Comparison of ENCODE assay signal across 14 cellular contexts in genomic region chr17:28849281-28849680, GRCh38. TPM values are rescaled to one million over a fixed set of nuclear protein-coding genes. Genes with fewer than 3 reads are reported as not detected.
DNase-seq lines count a peak whose midpoint lies in the region; ATAC-seq, FAIRE-seq and TF ChIP-seq lines count a peak whose summit lies in the region.
"Had no signal": no experiment of that assay in that cellular context is flagged by ENCODE, and none has a peak within 500 bp of the region (broad histone marks: within the 10 kb centered on the region; RNA-seq: fewer than 3 reads in every experiment).

No MANE protein-coding gene starts in this region.

- no peaks in the 10 kb centered on the region for H4K20me1 ChIP-seq in OCI-LY3 (ENCODE audit: insufficient read depth, low read length)
- H4K20me1 ChIP-seq in endothelial cell of umbilical vein (replicated peaks; ENCODE audit: control insufficient read depth, extremely low read depth, insufficient read depth, low read length): no peaks in the 10 kb centered on the region

- POLR2A ChIA-PET in A549 (lab: Yijun Ruan, JAX): interaction anchor here (0.6 kb wide), 1 partner anchor 121 kb away, joined by 3 read pairs; no protein-coding TSS in a partner anchor
- POLR2A ChIA-PET in endothelial cell of umbilical vein (lab: Charles Lee): no interaction called here

- CTCF ChIA-PET in A549 (lab: Yijun Ruan, JAX) (interaction anchor here (0.7 to 3.2 kb wide), 19 partner anchors 9 to 122 kb away, joined by 3 to 11 read pairs (median 4); partner anchors contain the start of genes DHRS13 and FLOT2), endothelial cell of umbilical vein (lab: Charles Lee) (interaction anchor here (0.7 to 2.9 kb wide), 33 partner anchors 10 to 268 kb away, joined by 3 to 20 read pairs (median 5); partner anchors contain the start of gene TLCD1)

- H3K4me3 ChIP-seq in A549 (no peak overlapping the region), OCI-LY3 (ENCODE audit: low read length) (no peak overlapping the region), endothelial cell of umbilical vein (replicated peaks in 1 of 3; ENCODE audit: insufficient read depth in 1 of 3, low read depth in 1 of 3, low read length in 3 of 3) (no peak overlapping the region), lower leg skin (ENCODE audit: low read depth, poor library complexity, severe bottlenecking) (no peak overlapping the region)
- H3K4me3 ChIP-seq: mucosa of descending colon, sigmoid colon, SJCRH30, upper lobe of left lung had no signal

- TF ChIP-seq CTCF in A549 (IDR thresholded peaks at IDR 0.05) (no peak), D721Med (IDR thresholded peaks at IDR 0.05; ENCODE audit: insufficient read depth, missing control alignments) (peak; percentile 11), OCI-LY3 (IDR thresholded peaks at IDR 0.05; ENCODE audit: low read depth, low read length) (peak; percentile 42), endothelial cell of umbilical vein (IDR thresholded peaks at IDR 0.05; ENCODE audit: extremely low read depth in 1 of 2, insufficient read depth in 1 of 2, low read depth in 1 of 2, low read length in 2 of 2) (no peak), lower leg skin (IDR thresholded peaks at IDR 0.05) (no peak)

- H3K4me1 ChIP-seq in A549 (0 out of 3 replicates have a peak, but pooled peaks cover 2% of the 10 kb centered on the region), OCI-LY3 (ENCODE audit: low read length) (peaks cover 3% of the 10 kb centered on the region; the same call in 1 of the 2 replicates), endothelial cell of umbilical vein (ENCODE audit: control insufficient read depth, extremely low read depth, insufficient read depth, low read length) (peaks cover 2% of the 10 kb centered on the region)
- H3K4me1 ChIP-seq: SJCRH30 had no signal

- no peaks in the 10 kb centered on the region for H3K27me3 ChIP-seq in OCI-LY3 (ENCODE audit: low read depth, low read length)
- no peaks in the 10 kb centered on the region for H3K27me3 ChIP-seq in endothelial cell of umbilical vein (ENCODE audit: control insufficient read depth in 2 of 2, insufficient read depth in 2 of 2, low read length in 2 of 2)
- H3K27me3 ChIP-seq: sigmoid colon, SJCRH30, upper lobe of left lung had no signal

- H3K9me1 ChIP-seq in endothelial cell of umbilical vein (replicated peaks; ENCODE audit: control insufficient read depth, extremely low read depth, insufficient read depth, low read length): no peaks in the 10 kb centered on the region

- H3K79me2 ChIP-seq in OCI-LY3 (ENCODE audit: low read length): no peaks in the 10 kb centered on the region; the same call in 1 of the 2 replicates
- no peaks in the 10 kb centered on the region for H3K79me2 ChIP-seq in endothelial cell of umbilical vein (ENCODE audit: control insufficient read depth, insufficient read depth, low read length)

- dilution Hi-C loops in endothelial cell of umbilical vein (cut with MboI; ENCODE audit: extremely low pct_ligation_motif_present, low sequenced_read_pairs): no loop called here

- H2AFZ ChIP-seq in OCI-LY3 (ENCODE audit: low read depth, low read length) (no peak overlapping the region), endothelial cell of umbilical vein (ENCODE audit: low read depth, low read length) (no peak overlapping the region)

- H3K4me2 ChIP-seq in A549: no peak overlapping the region
- H3K4me2 ChIP-seq in OCI-LY3 (ENCODE audit: low read length): no peak overlapping the region
- no peak overlapping the region for H3K4me2 ChIP-seq in endothelial cell of umbilical vein (ENCODE audit: insufficient read depth, low read length)

- no TSS peak for BruUV-seq in endothelial cell of umbilical vein (replicated peaks; lab: Mats Ljungman, UMichigan)

- ATAC-seq in A549 (peak; percentile 71 to 72; a peak in 5 of 6 replicates), GM21515 (IDR thresholded peaks at IDR 0.05; ENCODE audit: unreplicated experiment) (no peak)

- H3K27ac ChIP-seq in A549 (no peak overlapping the region), OCI-LY3 (ENCODE audit: low read length) (no peak overlapping the region), endothelial cell of umbilical vein (ENCODE audit: insufficient read depth, low read depth, low read length) (no peak overlapping the region)
- H3K27ac ChIP-seq: sigmoid colon, SJCRH30, upper lobe of left lung had no signal

- 0 out of 5 replicates have a peak, but pooled peaks of 1 of the 2 experiments have one; percentile 7 for TF ChIP-seq RAD21 in A549 (conservative IDR thresholded peaks at IDR 0.05 in 1 of 2, IDR thresholded peaks at IDR 0.05 in 1 of 2)

- TF ChIP-seq POLR2A in A549 (IDR thresholded peaks at IDR 0.05; ENCODE audit: low read length): no peak
- no peak for TF ChIP-seq POLR2A in endothelial cell of umbilical vein (IDR thresholded peaks at IDR 0.05; ENCODE audit: low read depth, low read length)
- TF ChIP-seq POLR2A in lower leg skin (IDR thresholded peaks at IDR 0.05): no peak

- DNase-seq in A549 (ENCODE audit: low read depth in 1 of 2, low spot score in 1 of 2): peak in 1 of 2 experiments; percentile 49
- DNase-seq in D721Med (ENCODE audit: insufficient read length, low spot score): no peak
- peak; percentile 23 for DNase-seq in endothelial cell of umbilical vein (ENCODE audit: low read depth, low spot score)
- DNase-seq in RCC 7860 (ENCODE audit: low spot score): no peak
- no peak for DNase-seq in GDM1 (lab: John Stamatoyannopoulos, UW)
- DNase-seq in lower leg skin (ENCODE audit: low spot score in 2 of 2): no peak
- DNase-seq: COR-L47, NCI-H2171, sigmoid colon had no signal

- no peak for FAIRE-seq in A549 (lab: Jason Lieb, UNC)
- no peak for FAIRE-seq in D721Med (lab: Jason Lieb, UNC)
- no peak for FAIRE-seq in endothelial cell of umbilical vein (lab: Jason Lieb, UNC)
- FAIRE-seq in RCC 7860 (lab: Jason Lieb, UNC): no peak

- H3K36me3 ChIP-seq in OCI-LY3 (replicated peaks; ENCODE audit: low read depth, low read length) (no peaks in the 10 kb centered on the region), endothelial cell of umbilical vein (ENCODE audit: control insufficient read depth in 2 of 2, extremely low read depth in 1 of 2, insufficient read depth in 2 of 2, low read length in 2 of 2) (no peaks in the 10 kb centered on the region)
- H3K36me3 ChIP-seq: sigmoid colon, SJCRH30, upper lobe of left lung had no signal

- H3K9ac ChIP-seq in OCI-LY3 (ENCODE audit: low read length) (no peak overlapping the region), endothelial cell of umbilical vein (replicated peaks; ENCODE audit: extremely low read depth, insufficient read depth, low read length) (no peak overlapping the region)

- H3K9me3 ChIP-seq in A549 (no peaks in the 10 kb centered on the region), OCI-LY3 (ENCODE audit: insufficient read depth, low read length) (no peaks in the 10 kb centered on the region), endothelial cell of umbilical vein (replicated peaks; ENCODE audit: control insufficient read depth, insufficient read depth, low read length) (no peaks in the 10 kb centered on the region)
- H3K9me3 ChIP-seq: mucosa of descending colon, sigmoid colon, SJCRH30, upper lobe of left lung had no signal

- WGBS in A549 (ENCODE audit: missing lambda C conversion rate): 66% methylated on average over 5 of the region's 5 CpGs
- WGBS in lower leg skin, 2 donors: 82 to 87% methylated on average over 5 of the region's 5 CpGs

- no peak for TF ChIP-seq EP300 in A549 (IDR thresholded peaks at IDR 0.05)

- intact Hi-C loops in endothelial cell of umbilical vein (cut with micrococcal nuclease): loop anchor here (2.0 kb wide), 1 partner anchor 54 kb away; the partner anchor contains the start of gene DHRS13
- intact Hi-C loops in lower leg skin (cut with DNase I; ENCODE audit: low total_unique reads): no loop called here

RNA-seq across cellular contexts. Expression of gene ERAL1, which starts 5.5 kb away (rescaled TPM):
- polyA plus RNA-seq in A549 (2011; rRNA removed) (88.3 and 123 TPM in 2 replicates), A549 (2017; fragmentation: RNase III; extraction: RNeasy Plus Mini Kit Qiagen cat#74134 plus additional on column Dnase treatment) (78.8 to 80.2 TPM (median 78.9 TPM) in 3 replicates), endothelial cell of umbilical vein (86.6 and 102 TPM in 2 replicates)
- polyA plus RNA-seq in A549 (2012; cell fraction: cytosol; rRNA removed): 129 and 154 TPM in 2 replicates
- polyA plus RNA-seq in A549 (2012; cell fraction: nucleus; rRNA removed): 136 and 150 TPM in 2 replicates
- polyA minus RNA-seq in A549 (2011; rRNA and poly(A)+ RNA removed): 104 and 144 TPM in 2 replicates
- total RNA-seq in endothelial cell of umbilical vein (50.3 and 58.0 TPM in 2 replicates), lower leg skin (10 to 100 TPM; 39.4 to 45.2 (median 41.6) TPM)
- 88.4 and 97.2 TPM in 2 replicates for polyA plus RNA-seq in endothelial cell of umbilical vein (2011; cell fraction: cytosol; rRNA removed)
- polyA plus RNA-seq in endothelial cell of umbilical vein (2011; cell fraction: nucleus; rRNA removed): 99.2 and 99.9 TPM in 2 replicates
- 65.5 and 79.5 TPM in 2 replicates for polyA plus RNA-seq in endothelial cell of umbilical vein (2012)
- 82.8 and 101 TPM in 2 replicates for polyA minus RNA-seq in endothelial cell of umbilical vein
- polyA minus RNA-seq in endothelial cell of umbilical vein (2011; cell fraction: cytosol; rRNA and poly(A)+ RNA removed): 69.5 TPM
- 31.0 and 38.9 TPM in 2 replicates for polyA minus RNA-seq in endothelial cell of umbilical vein (2011; cell fraction: nucleus; rRNA and poly(A)+ RNA removed)

RNA-seq across cellular contexts. Expression of gene FAM222B, which starts 6.7 kb away (rescaled TPM):
- polyA plus RNA-seq in A549 (2011; rRNA removed): 10.7 and 15.3 TPM in 2 replicates
- polyA plus RNA-seq in A549 (2012; cell fraction: cytosol; rRNA removed): 15.6 and 18.7 TPM in 2 replicates
- 24.5 and 29.5 TPM in 2 replicates for polyA plus RNA-seq in A549 (2012; cell fraction: nucleus; rRNA removed)
- 14.3 to 15.6 TPM (median 14.7 TPM) in 3 replicates for polyA plus RNA-seq in A549 (2017; fragmentation: RNase III; extraction: RNeasy Plus Mini Kit Qiagen cat#74134 plus additional on column Dnase treatment)
- 16.4 and 24.5 TPM in 2 replicates for polyA minus RNA-seq in A549 (2011; rRNA and poly(A)+ RNA removed)
- 30.6 and 33.7 TPM in 2 replicates for total RNA-seq in endothelial cell of umbilical vein
- 20.6 and 21.1 TPM in 2 replicates for polyA plus RNA-seq in endothelial cell of umbilical vein
- 18.3 and 19.6 TPM in 2 replicates for polyA plus RNA-seq in endothelial cell of umbilical vein (2011; cell fraction: cytosol; rRNA removed)
- 23.3 and 23.6 TPM in 2 replicates for polyA plus RNA-seq in endothelial cell of umbilical vein (2011; cell fraction: nucleus; rRNA removed)
- polyA plus RNA-seq in endothelial cell of umbilical vein (2012): 22.9 and 24.4 TPM in 2 replicates
- polyA minus RNA-seq in endothelial cell of umbilical vein: 41.2 and 46.6 TPM in 2 replicates
- polyA minus RNA-seq in endothelial cell of umbilical vein (2011; cell fraction: cytosol; rRNA and poly(A)+ RNA removed): 8.4 TPM
- polyA minus RNA-seq in endothelial cell of umbilical vein (2011; cell fraction: nucleus; rRNA and poly(A)+ RNA removed): 40.4 and 42.2 TPM in 2 replicates
- total RNA-seq in lower leg skin: 10 to 100 TPM; 10.7 to 18.0 (median 12.0) TPM

RNA-seq across cellular contexts. Expression of gene FLOT2, which starts 48.3 kb away (rescaled TPM):
- polyA plus RNA-seq in A549 (2011; rRNA removed) (68.8 and 78.6 TPM in 2 replicates), A549 (2017; fragmentation: RNase III; extraction: RNeasy Plus Mini Kit Qiagen cat#74134 plus additional on column Dnase treatment) (62.8 to 71.0 TPM (median 66.4 TPM) in 3 replicates), endothelial cell of umbilical vein (180 and 184 TPM in 2 replicates)
- 82.7 and 94.7 TPM in 2 replicates for polyA plus RNA-seq in A549 (2012; cell fraction: cytosol; rRNA removed)
- polyA plus RNA-seq in A549 (2012; cell fraction: nucleus; rRNA removed): 89.9 and 91.7 TPM in 2 replicates
- 100 and 109 TPM in 2 replicates for polyA minus RNA-seq in A549 (2011; rRNA and poly(A)+ RNA removed)
- total RNA-seq in endothelial cell of umbilical vein (131 and 169 TPM in 2 replicates), lower leg skin (100 to 1,000 TPM in 1 of 4 donors, 10 to 100 TPM in 3; 38.7 to 117 (median 45.6) TPM)
- polyA plus RNA-seq in endothelial cell of umbilical vein (2011; cell fraction: cytosol; rRNA removed): 105 TPM in 2 replicates
- 77.0 and 84.7 TPM in 2 replicates for polyA plus RNA-seq in endothelial cell of umbilical vein (2011; cell fraction: nucleus; rRNA removed)
- polyA plus RNA-seq in endothelial cell of umbilical vein (2012): 76.8 and 86.5 TPM in 2 replicates
- 187 and 214 TPM in 2 replicates for polyA minus RNA-seq in endothelial cell of umbilical vein
- 70.7 TPM for polyA minus RNA-seq in endothelial cell of umbilical vein (2011; cell fraction: cytosol; rRNA and poly(A)+ RNA removed)
- polyA minus RNA-seq in endothelial cell of umbilical vein (2011; cell fraction: nucleus; rRNA and poly(A)+ RNA removed): 24.4 and 26.2 TPM in 2 replicates

RNA-seq across cellular contexts. Expression of gene DHRS13, which starts 53.6 kb away (rescaled TPM):
- polyA plus RNA-seq in A549 (2011; rRNA removed) (7.0 and 7.3 TPM in 2 replicates), A549 (2017; fragmentation: RNase III; extraction: RNeasy Plus Mini Kit Qiagen cat#74134 plus additional on column Dnase treatment) (3.5 to 4.9 TPM (median 4.8 TPM) in 3 replicates), endothelial cell of umbilical vein (8.2 and 9.3 TPM in 2 replicates)
- polyA plus RNA-seq in A549 (2012; cell fraction: cytosol; rRNA removed): 7.5 and 8.9 TPM in 2 replicates
- 9.4 and 9.9 TPM in 2 replicates for polyA plus RNA-seq in A549 (2012; cell fraction: nucleus; rRNA removed)
- 3.6 and 4.1 TPM in 2 replicates for polyA minus RNA-seq in A549 (2011; rRNA and poly(A)+ RNA removed)
- total RNA-seq in endothelial cell of umbilical vein (5.6 and 7.2 TPM in 2 replicates), lower leg skin (10 to 100 TPM; 19.2 to 22.9 (median 19.5) TPM)
- polyA plus RNA-seq in endothelial cell of umbilical vein (2011; cell fraction: cytosol; rRNA removed): 7.1 and 7.3 TPM in 2 replicates
- polyA plus RNA-seq in endothelial cell of umbilical vein (2011; cell fraction: nucleus; rRNA removed): 5.3 and 6.0 TPM in 2 replicates
- polyA plus RNA-seq in endothelial cell of umbilical vein (2012): 1.5 and 1.8 TPM in 2 replicates
- polyA minus RNA-seq in endothelial cell of umbilical vein: 2.4 and 3.6 TPM in 2 replicates
- polyA minus RNA-seq in endothelial cell of umbilical vein (2011; cell fraction: cytosol; rRNA and poly(A)+ RNA removed): 10.3 TPM
- polyA minus RNA-seq in endothelial cell of umbilical vein (2011; cell fraction: nucleus; rRNA and poly(A)+ RNA removed): 2.5 TPM in 2 replicates

Comparison
In these comparisons a context has a peak if more than half of its experiments do, and no peak if none do; other contexts are left out.
1. CTCF ChIP-seq: peak in D721Med (single experiment) and OCI-LY3 (single experiment); none in A549 (single experiment), endothelial cell of umbilical vein (0 of 2) and lower leg skin (0 of 3).